Comparison of ENCODE assay signal across 1 cellular context in genomic region chr5:119304439-119304838, GRCh38.
TF ChIP-seq lines count a peak whose summit lies in the region.

No MANE protein-coding gene starts in this region.

TF ChIP-seq in H1, 55 proteins besides CTCF, POLR2A, EP300 and RAD21:
- TF ChIP-seq RNF2 (IDR thresholded peaks at IDR 0.05; ENCODE audit: borderline replicate concordance, low read depth, low read length, missing control alignments, poor library complexity, severe bottlenecking) = no peak
- no peak for TF ChIP-seq CEBPB (IDR thresholded peaks at IDR 0.05; ENCODE audit: low read depth, low read length)
- no peak for TF ChIP-seq E2F6 (IDR thresholded peaks at IDR 0.05)
- TF ChIP-seq SAP30 (IDR thresholded peaks at IDR 0.05; ENCODE audit: insufficient read depth, insufficient replicate concordance, low read length) = no peak
- no peak for TF ChIP-seq POU5F1 (IDR thresholded peaks at IDR 0.05; ENCODE audit: low read depth, low read length)
- TF ChIP-seq NRF1 (IDR thresholded peaks at IDR 0.05; ENCODE audit: low read depth, low read length) = no peak
- TF ChIP-seq TAF1 (IDR thresholded peaks at IDR 0.05; ENCODE audit: low read depth, low read length) = no peak
- no peak for TF ChIP-seq FOSL1 (IDR thresholded peaks at IDR 0.05; ENCODE audit: insufficient read depth, low read depth, low read length)
- TF ChIP-seq YY1 (IDR thresholded peaks at IDR 0.05; ENCODE audit: low read depth, low read length) = no peak
- no peak for TF ChIP-seq PHF8 (conservative IDR thresholded peaks at IDR 0.05; ENCODE audit: low read depth, low read length)
- TF ChIP-seq SIN3A (conservative IDR thresholded peaks at IDR 0.05 in 1 of 2, IDR thresholded peaks at IDR 0.05 in 1 of 2; ENCODE audit: low read depth in 1 of 2, low read length in 2 of 2) = no peak
